In genomic region chr6:106359989-106360409, GRCh38 we compare ENCODE assay signal across 9 cellular contexts. TPM values are rescaled to one million over a fixed set of nuclear protein-coding genes. Genes with fewer than 3 reads are reported as not detected.
DNase-seq lines count a peak whose midpoint lies in the region; ATAC-seq, FAIRE-seq and TF ChIP-seq lines count a peak whose summit lies in the region.
"Had no signal": no experiment of that assay in that cellular context is flagged by ENCODE, and none has a peak within 500 bp of the region (broad histone marks: within the 10 kb centered on the region; RNA-seq: fewer than 3 reads in every experiment).

No MANE protein-coding gene starts in this region.

- TF ChIP-seq CTCF in kidney (IDR thresholded peaks at IDR 0.05; ENCODE audit: borderline replicate concordance, extremely low read depth, insufficient read depth) (no peak), thoracic aorta (IDR thresholded peaks at IDR 0.05) (no peak)

- intact Hi-C loops in activated T-helper 2 cell treated with anti-CD3 and anti-CD28 coated beads, Interferon-gamma antibody, Interleukin-2, Interleukin-4, amounts not matched to agents 10 μg/mL and 5 μg/mL and 100 μg/mL, durations not matched to agents 14 hours and 24 hours and 36 hours (cut with micrococcal nuclease), result loop anchor here (10.0 kb wide), 1 partner anchor 615 kb away; the partner anchor contains the start of gene CD24
- intact Hi-C loops in kidney (cut with DNase I), result no loop called here

- H3K36me3 Mint-ChIP-seq in activated T-cell treated with anti-CD3 and anti-CD28 coated beads, Interleukin-2, amount 50 U/mL, for 72 hours (ENCODE audit: insufficient read depth in 2 of 2), result no peaks in the 10 kb centered on the region
- H3K36me3 Mint-ChIP-seq in activated T-helper 2 cell treated with anti-CD3 and anti-CD28 coated beads, Interferon-gamma antibody, Interleukin-2, Interleukin-4, amounts not matched to agents 10 μg/mL and 5 μg/mL and 100 μg/mL, durations not matched to agents 14 hours and 24 hours and 36 hours (ENCODE audit: low read depth), result no peaks in the 10 kb centered on the region

- H3K27me3 ChIP-seq in thoracic aorta (replicated peaks; ENCODE audit: insufficient read depth), result no peaks in the 10 kb centered on the region

- FAIRE-seq in kidney (lab: Jason Lieb, UNC), result no peak

- peaks cover 14% of the 10 kb centered on the region for H3K4me1 Mint-ChIP-seq in activated T-cell treated with anti-CD3 and anti-CD28 coated beads, Interleukin-2, amount 50 U/mL, for 72 hours (ENCODE audit: low read depth)
- peaks cover 9% of the 10 kb centered on the region for H3K4me1 Mint-ChIP-seq in activated T-helper 2 cell treated with anti-CD3 and anti-CD28 coated beads, Interferon-gamma antibody, Interleukin-2, Interleukin-4, amounts not matched to agents 10 μg/mL and 5 μg/mL and 100 μg/mL, durations not matched to agents 14 hours and 24 hours and 36 hours (ENCODE audit: low read depth)

- no peak for DNase-seq in activated T-cell treated with anti-CD3 and anti-CD28 coated beads, Interleukin-2, amount 50 U/mL, for 72 hours
- DNase-seq in activated T-cell treated with anti-CD3 and anti-CD28 coated beads, Interleukin-2, amount 50 U/mL, for 48 hours, result no peak
- no peak for DNase-seq in activated T-helper 2 cell treated with anti-CD3 and anti-CD28 coated beads, Interferon-gamma antibody, Interleukin-2, Interleukin-4, amounts not matched to agents 10 μg/mL and 5 μg/mL and 100 μg/mL, durations not matched to agents 14 hours and 24 hours and 36 hours (ENCODE audit: low spot score)
- no peak for DNase-seq in kidney
- DNase-seq in thoracic aorta (ENCODE audit: low spot score), result no peak
- DNase-seq in NCI-H2029 treated with DMSO at 0.1 percent for 48 hours (lab: John Stamatoyannopoulos, UW), result no peak
- no peak for DNase-seq in DMS 273 (lab: John Stamatoyannopoulos, UW; ENCODE audit: unreplicated experiment)
- DNase-seq: HCEC 1CT had no signal

- no peak overlapping the region for H3K27ac Mint-ChIP-seq in activated T-cell treated with anti-CD3 and anti-CD28 coated beads, Interleukin-2, amount 50 U/mL, for 72 hours
- H3K27ac Mint-ChIP-seq in activated T-helper 2 cell treated with anti-CD3 and anti-CD28 coated beads, Interferon-gamma antibody, Interleukin-2, Interleukin-4, amounts not matched to agents 10 μg/mL and 5 μg/mL and 100 μg/mL, durations not matched to agents 14 hours and 24 hours and 36 hours, result no peak overlapping the region

- peak overlapping the region; percentile 18 to 55 for H3K4me3 ChIP-seq in kidney (ENCODE audit: low read length in 2 of 2)
- H3K4me3 ChIP-seq in thoracic aorta, result peak overlapping the region; percentile 62

- no peak for ATAC-seq in activated T-cell treated with anti-CD3 and anti-CD28 coated beads, Interleukin-2, amount 50 U/mL, for 72 hours (replicated peaks in 1 of 2)
- ATAC-seq in thoracic aorta (ENCODE audit: insufficient number of reproducible peaks, low FRiP score, low read depth) (no peak), HG02973 (IDR thresholded peaks at IDR 0.05; ENCODE audit: unreplicated experiment) (no peak)

- H3K27ac ChIP-seq in kidney (ENCODE audit: low read depth in 2 of 2, low read length in 2 of 2), result no peak overlapping the region
- H3K27ac ChIP-seq in thoracic aorta, result no peak overlapping the region

- peaks cover 2 to 4% of the 10 kb centered on the region in 2 donors for H3K4me1 ChIP-seq in kidney (ENCODE audit: control insufficient read depth in 1 of 2, insufficient read depth in 1 of 2, low read depth in 1 of 2, low read length in 2 of 2)
- H3K4me1 ChIP-seq in thoracic aorta (ENCODE audit: control insufficient read depth in 1 of 2, low read depth in 2 of 2), result peaks cover 11 to 13% of the 10 kb centered on the region in 2 donors

- H3K9ac ChIP-seq in kidney (ENCODE audit: low read length in 2 of 2), result peak overlapping the region in 1 of 2 donors; percentile 44

- H3K9me3 ChIP-seq in kidney (ENCODE audit: control insufficient read depth in 1 of 2, low read length in 2 of 2) (no peaks in the 10 kb centered on the region), thoracic aorta (no peaks in the 10 kb centered on the region)

- H3K27me3 Mint-ChIP-seq in activated T-cell treated with anti-CD3 and anti-CD28 coated beads, Interleukin-2, amount 50 U/mL, for 72 hours (ENCODE audit: low read depth), result peaks cover 69% of the 10 kb centered on the region
- peaks cover 53% of the 10 kb centered on the region for H3K27me3 Mint-ChIP-seq in activated T-helper 2 cell treated with anti-CD3 and anti-CD28 coated beads, Interferon-gamma antibody, Interleukin-2, Interleukin-4, amounts not matched to agents 10 μg/mL and 5 μg/mL and 100 μg/mL, durations not matched to agents 14 hours and 24 hours and 36 hours (ENCODE audit: low read depth)

- no peaks in the 10 kb centered on the region for H3K36me3 ChIP-seq in kidney (ENCODE audit: control insufficient read depth in 1 of 2, insufficient read depth in 2 of 2, low read length in 2 of 2)
- H3K36me3 ChIP-seq in thoracic aorta, result no peaks in the 10 kb centered on the region

- H3K4me3 Mint-ChIP-seq in activated T-cell treated with anti-CD3 and anti-CD28 coated beads, Interleukin-2, amount 50 U/mL, for 72 hours, result peak overlapping the region; percentile 79 to 86
- peak overlapping the region; percentile 62 for H3K4me3 Mint-ChIP-seq in activated T-helper 2 cell treated with anti-CD3 and anti-CD28 coated beads, Interferon-gamma antibody, Interleukin-2, Interleukin-4, amounts not matched to agents 10 μg/mL and 5 μg/mL and 100 μg/mL, durations not matched to agents 14 hours and 24 hours and 36 hours (ENCODE audit: low read depth)

- H3K9me3 Mint-ChIP-seq in activated T-cell treated with anti-CD3 and anti-CD28 coated beads, Interleukin-2, amount 50 U/mL, for 72 hours, result no peaks in the 10 kb centered on the region
- no peaks in the 10 kb centered on the region for H3K9me3 Mint-ChIP-seq in activated T-helper 2 cell treated with anti-CD3 and anti-CD28 coated beads, Interferon-gamma antibody, Interleukin-2, Interleukin-4, amounts not matched to agents 10 μg/mL and 5 μg/mL and 100 μg/mL, durations not matched to agents 14 hours and 24 hours and 36 hours

RNA-seq across cellular contexts. Expression of gene CRYBG1, which starts 0.5 kb away (rescaled TPM):
- 10 to 100 TPM; 37.4 to 50.7 TPM for total RNA-seq in activated T-cell treated with anti-CD3 and anti-CD28 coated beads, Interleukin-2, amount 50 U/mL, for 72 hours
- total RNA-seq in activated T-helper 2 cell treated with anti-CD3 and anti-CD28 coated beads, Interferon-gamma antibody, Interleukin-2, Interleukin-4, amounts not matched to agents 10 μg/mL and 5 μg/mL and 100 μg/mL, durations not matched to agents 14 hours and 24 hours and 36 hours, result 27.5 and 27.6 TPM in 2 replicates
- total RNA-seq in kidney (32.6 TPM), thoracic aorta (1 to 10 TPM; 3.2 to 7.2 TPM)
- 7.0 TPM for polyA plus RNA-seq in kidney (ENCODE audit: insufficient read depth, low read depth, low replicate concordance)

RNA-seq across cellular contexts. Expression of gene ATG5, which starts 34.4 kb away (rescaled TPM):
- 10 to 100 TPM; 32.1 to 38.4 TPM for total RNA-seq in activated T-cell treated with anti-CD3 and anti-CD28 coated beads, Interleukin-2, amount 50 U/mL, for 72 hours
- 33.1 and 34.7 TPM in 2 replicates for total RNA-seq in activated T-helper 2 cell treated with anti-CD3 and anti-CD28 coated beads, Interferon-gamma antibody, Interleukin-2, Interleukin-4, amounts not matched to agents 10 μg/mL and 5 μg/mL and 100 μg/mL, durations not matched to agents 14 hours and 24 hours and 36 hours
- 31.6 TPM for total RNA-seq in kidney
- polyA plus RNA-seq in kidney (ENCODE audit: insufficient read depth, low read depth, low replicate concordance), result 26.5 TPM
- 10 to 100 TPM; 28.4 to 30.1 TPM for total RNA-seq in thoracic aorta
